In genomic region chr14:40119321-40119720, GRCh38 we compare ENCODE assay signal across 31 cellular contexts.
DNase-seq lines count a peak whose midpoint lies in the region; ATAC-seq and TF ChIP-seq lines count a peak whose summit lies in the region.
"Had no signal": no experiment of that assay in that cellular context is flagged by ENCODE, and none has a peak within 500 bp of the region (broad histone marks: within the 10 kb centered on the region; RNA-seq: fewer than 3 reads in every experiment).

No MANE protein-coding gene starts in this region.

- peak overlapping the region; percentile 3 for H3K4me3 ChIP-seq in OCI-LY1 (ENCODE audit: low read depth, low read length, poor library complexity, severe bottlenecking)
- H3K4me3 ChIP-seq: lung, prostate gland, suprapubic skin had no signal

- no peak overlapping the region for H3K27ac Mint-ChIP-seq in activated naive CD8-positive, alpha-beta T cell treated with anti-CD3 and anti-CD28 coated beads, Interleukin-2, amount 50 U/mL, for 24 hours
- H3K27ac Mint-ChIP-seq: activated naive CD8-positive, alpha-beta T cell; activated T-helper 17 cell treated with anti-CD3 and anti-CD28 coated beads, Interleukin-2, amount 50 U/mL, for 72 hours; CD14-positive monocyte; H9; stimulated activated memory B cell treated with anti-CD40 and anti-IgM and Interleukin-4, amounts not matched to agents 10 μg/mL and 1 μg/mL and 100 μg/mL, for 72 hours had no signal

- no peaks in the 10 kb centered on the region for H3K9me2 ChIP-seq in OCI-LY1 (ENCODE audit: low read depth, low read length)
- H3K9me2 ChIP-seq: SK-N-SH had no signal

- H4K20me1 ChIP-seq in OCI-LY1 (ENCODE audit: insufficient read depth, low read length): no peaks in the 10 kb centered on the region

- DNase-seq in kidney tubule cell (ENCODE audit: low spot score) (peak; percentile 39), EL (no peak)
- no peak for DNase-seq in activated naive CD8-positive, alpha-beta T cell treated with anti-CD3 and anti-CD28 coated beads, Interleukin-2, amount 50 U/mL, for 24 hours
- DNase-seq: activated CD4-positive, alpha-beta T cell treated with anti-CD3 and anti-CD28 coated beads, Interleukin-2, amount 50 U/mL, for 4 hours; activated CD8-positive, alpha-beta memory T cell treated with anti-CD3 and anti-CD28 coated beads, Interleukin-2, amount 50 U/mL, for 4 hours; brain microvascular endothelial cell; effector CD8-positive, alpha-beta T cell; foreskin keratinocyte; H9; hypothalamus; kidney; NCI-H1105 treated with DMSO at 0.1 percent for 48 hours; RPMI8226; SK-N-SH; small intestine; stimulated activated CD4-positive, alpha-beta T cell treated with anti-CD3 and anti-CD28 coated beads, Interleukin-2, amount 100 ng/mL, for 24 hours; T-helper 9 cell had no signal

- H3K9ac ChIP-seq in OCI-LY1 (ENCODE audit: low read length): peak overlapping the region; percentile 41
- H3K9ac ChIP-seq: SK-N-SH had no signal

- H3K4me1 ChIP-seq in OCI-LY1 (ENCODE audit: insufficient read depth, low read length, severe bottlenecking): peaks cover 54% of the 10 kb centered on the region
- H3K4me1 ChIP-seq: foreskin keratinocyte, prostate gland, suprapubic skin had no signal

- no peaks in the 10 kb centered on the region for H3K27me3 Mint-ChIP-seq in activated naive CD8-positive, alpha-beta T cell treated with anti-CD3 and anti-CD28 coated beads, Interleukin-2, amount 50 U/mL, for 24 hours
- H3K27me3 Mint-ChIP-seq: activated naive CD8-positive, alpha-beta T cell; activated T-helper 17 cell treated with anti-CD3 and anti-CD28 coated beads, Interleukin-2, amount 50 U/mL, for 72 hours; stimulated activated memory B cell treated with anti-CD40 and anti-IgM and Interleukin-4, amounts not matched to agents 10 μg/mL and 1 μg/mL and 100 μg/mL, for 72 hours had no signal

- H3K27me3 ChIP-seq in OCI-LY1 (ENCODE audit: insufficient read depth, low read length): no peaks in the 10 kb centered on the region
- H3K27me3 ChIP-seq: brain microvascular endothelial cell, foreskin keratinocyte, suprapubic skin had no signal

- H3K9me3 Mint-ChIP-seq in activated naive CD8-positive, alpha-beta T cell treated with anti-CD3 and anti-CD28 coated beads, Interleukin-2, amount 50 U/mL, for 24 hours: peaks cover 3% of the 10 kb centered on the region
- H3K9me3 Mint-ChIP-seq: H9 had no signal

- no peaks in the 10 kb centered on the region for H3K36me3 ChIP-seq in OCI-LY1 (ENCODE audit: insufficient read depth, low read length)
- H3K36me3 ChIP-seq: brain microvascular endothelial cell, prostate gland, suprapubic skin had no signal

- no peaks in the 10 kb centered on the region for H3F3A ChIP-seq in OCI-LY1 (ENCODE audit: insufficient read depth, low read length)

- H3K4me1 Mint-ChIP-seq in activated naive CD8-positive, alpha-beta T cell treated with anti-CD3 and anti-CD28 coated beads, Interleukin-2, amount 50 U/mL, for 24 hours: no peaks in the 10 kb centered on the region
- H3K4me1 Mint-ChIP-seq: activated T-helper 17 cell treated with anti-CD3 and anti-CD28 coated beads, Interleukin-2, amount 50 U/mL, for 72 hours; CD14-positive monocyte; H9; stimulated activated memory B cell treated with anti-CD40 and anti-IgM and Interleukin-4, amounts not matched to agents 10 μg/mL and 1 μg/mL and 100 μg/mL, for 72 hours had no signal

- 0 out of 2 replicates have a peak overlapping the region, but pooled peaks have one; percentile 8 for H2AFZ ChIP-seq in OCI-LY1 (ENCODE audit: low read length)

- ATAC-seq in GM18907 (IDR thresholded peaks at IDR 0.05; ENCODE audit: unreplicated experiment) (peak; percentile 36), HG02610 (IDR thresholded peaks at IDR 0.05; ENCODE audit: unreplicated experiment) (peak; percentile 7), GM18858 (IDR thresholded peaks at IDR 0.05; ENCODE audit: unreplicated experiment) (no peak), GM19452 (IDR thresholded peaks at IDR 0.05; ENCODE audit: unreplicated experiment) (no peak)
- no peak for ATAC-seq in activated naive CD8-positive, alpha-beta T cell treated with anti-CD3 and anti-CD28 coated beads, Interleukin-2, amount 50 U/mL, for 24 hours
- ATAC-seq: activated T-helper 17 cell treated with anti-CD3 and anti-CD28 coated beads, Interleukin-2, amount 50 U/mL, for 72 hours; foreskin keratinocyte; HepG2; stimulated activated memory B cell treated with anti-CD40 and anti-IgM and Interleukin-4, amounts not matched to agents 10 μg/mL and 1 μg/mL and 100 μg/mL, for 72 hours had no signal

- no peaks in the 10 kb centered on the region for H3K9me3 ChIP-seq in OCI-LY1 (ENCODE audit: low read length)
- H3K9me3 ChIP-seq: prostate gland, SK-N-SH, suprapubic skin had no signal

- no peak for TF ChIP-seq CTCF in OCI-LY1 (IDR thresholded peaks at IDR 0.05; ENCODE audit: low read length)

- H3K27ac ChIP-seq in OCI-LY1 (ENCODE audit: low read depth, low read length, poor library complexity, severe bottlenecking): peak overlapping the region; percentile 93
- H3K27ac ChIP-seq: brain microvascular endothelial cell, foreskin keratinocyte, HL-60, prostate gland, suprapubic skin had no signal

- peak overlapping the region; percentile 51 for H3K4me2 ChIP-seq in OCI-LY1 (ENCODE audit: low read length)
- H3K4me2 ChIP-seq: SK-N-SH had no signal

- no peaks in the 10 kb centered on the region for H3K79me2 ChIP-seq in OCI-LY1 (ENCODE audit: insufficient read depth, low read length)

- H3K4me3 Mint-ChIP-seq in activated naive CD8-positive, alpha-beta T cell treated with anti-CD3 and anti-CD28 coated beads, Interleukin-2, amount 50 U/mL, for 24 hours: no peak overlapping the region
- H3K4me3 Mint-ChIP-seq: activated naive CD8-positive, alpha-beta T cell; activated T-helper 17 cell treated with anti-CD3 and anti-CD28 coated beads, Interleukin-2, amount 50 U/mL, for 72 hours; CD14-positive monocyte; H9; stimulated activated memory B cell treated with anti-CD40 and anti-IgM and Interleukin-4, amounts not matched to agents 10 μg/mL and 1 μg/mL and 100 μg/mL, for 72 hours had no signal

- H3K36me3 Mint-ChIP-seq in activated naive CD8-positive, alpha-beta T cell treated with anti-CD3 and anti-CD28 coated beads, Interleukin-2, amount 50 U/mL, for 24 hours (ENCODE audit: low read depth): no peaks in the 10 kb centered on the region
- H3K36me3 Mint-ChIP-seq: CD14-positive monocyte; stimulated activated memory B cell treated with anti-CD40 and anti-IgM and Interleukin-4, amounts not matched to agents 10 μg/mL and 1 μg/mL and 100 μg/mL, for 72 hours had no signal

Comparison
In these comparisons a context has a peak if more than half of its experiments do, and no peak if none do; other contexts are left out.
1. ATAC-seq: peak in GM18907 (single experiment) and HG02610 (single experiment); none in activated naive CD8-positive, alpha-beta T cell treated with anti-CD3 and anti-CD28 coated beads, Interleukin-2, amount 50 U/mL, for 24 hours (single experiment), GM18858 (single experiment) and GM19452 (single experiment).